ENCODE assay signal across 21 cellular contexts in genomic region chr11:119424276-119424675, GRCh38. TPM values are rescaled to one million over a fixed set of nuclear protein-coding genes. Genes with fewer than 3 reads are reported as not detected.
"Had no signal": no experiment of that assay in that cellular context is flagged by ENCODE, and none has a peak within 500 bp of the region (broad histone marks: within the 10 kb centered on the region; RNA-seq: fewer than 3 reads in every experiment).

No MANE protein-coding gene starts in this region.

- H3K27ac ChIP-seq: colonic mucosa, esophagus squamous epithelium, gastrocnemius medialis, spleen, tibial artery had no signal

- H3K36me3 ChIP-seq: colonic mucosa, esophagus squamous epithelium, gastrocnemius medialis, spleen, tibial artery, uterus had no signal

- H3K36me3 Mint-ChIP-seq: activated naive CD4-positive, alpha-beta T cell treated with anti-CD3 and anti-CD28 coated beads, Interleukin-2, amount 10 ng/mL, durations not matched to agents 7 days and 5 days; natural killer cell treated with Interleukin-12 subunit alpha and Interleukin-12 subunit beta and Interleukin-15 and Interleukin-18, amount 100 ng/mL, for 72 hours; T-cell had no signal

- DNase-seq: activated B cell treated with CpG ODN at 0.5 μM for 24 hours; activated CD4-positive, alpha-beta T cell treated with anti-CD3 and anti-CD28 coated beads for 36 hours; activated CD4-positive, alpha-beta T cell treated with anti-CD3 and anti-CD28 coated beads, Interleukin-2, amount 50 U/mL, for 48 hours; activated effector memory CD4-positive, alpha-beta T cell treated with anti-CD3 and anti-CD28 coated beads, Interleukin-2, amount 50 U/mL, for 16 hours; activated naive CD4-positive, alpha-beta T cell treated with anti-CD3 and anti-CD28 coated beads, Interleukin-2, amount 10 ng/mL, durations not matched to agents 7 days and 5 days; activated naive CD8-positive, alpha-beta T cell treated with anti-CD3 and anti-CD28 coated beads, Interleukin-2, amount 50 U/mL, for 24 hours; colonic mucosa; esophagus squamous epithelium; gastrocnemius medialis; left ventricle myocardium superior; mammary epithelial cell; spleen; stimulated activated CD4-positive, alpha-beta T cell treated with anti-CD3 and anti-CD28 coated beads, Interleukin-4, amount 100 ng/mL, for 24 hours; stimulated activated naive CD4-positive, alpha-beta T cell treated with Interleukin-2 at 50 U/mL for 16 hours; T-cell; T1000; tibial artery; uterus had no signal

- H3K4me3 ChIP-seq: colonic mucosa, esophagus squamous epithelium, gastrocnemius medialis, spleen, tibial artery, uterus had no signal

- H3K27ac Mint-ChIP-seq: activated B cell treated with CpG ODN at 0.5 μM for 24 hours; activated CD4-positive, alpha-beta T cell treated with anti-CD3 and anti-CD28 coated beads for 36 hours; activated naive CD4-positive, alpha-beta T cell treated with anti-CD3 and anti-CD28 coated beads, Interleukin-2, amount 10 ng/mL, durations not matched to agents 7 days and 5 days; activated naive CD8-positive, alpha-beta T cell treated with anti-CD3 and anti-CD28 coated beads, Interleukin-2, amount 50 U/mL, for 24 hours; natural killer cell treated with Interleukin-12 subunit alpha and Interleukin-12 subunit beta and Interleukin-15 and Interleukin-18, amount 100 ng/mL, for 72 hours; progenitor cell of endocrine pancreas; T-cell had no signal

- ATAC-seq: activated CD4-positive, alpha-beta T cell treated with anti-CD3 and anti-CD28 coated beads for 36 hours; activated naive CD8-positive, alpha-beta T cell treated with anti-CD3 and anti-CD28 coated beads, Interleukin-2, amount 50 U/mL, for 24 hours; gastrocnemius medialis; left ventricle myocardium superior; natural killer cell treated with Interleukin-12 subunit alpha and Interleukin-12 subunit beta and Interleukin-15 and Interleukin-18, amount 100 ng/mL, for 72 hours; T-cell had no signal

- H3K9me3 Mint-ChIP-seq: activated B cell treated with CpG ODN at 0.5 μM for 24 hours; activated naive CD4-positive, alpha-beta T cell treated with anti-CD3 and anti-CD28 coated beads, Interleukin-2, amount 10 ng/mL, durations not matched to agents 7 days and 5 days; activated naive CD8-positive, alpha-beta T cell treated with anti-CD3 and anti-CD28 coated beads, Interleukin-2, amount 50 U/mL, for 24 hours; central memory CD8-positive, alpha-beta T cell; natural killer cell treated with Interleukin-12 subunit alpha and Interleukin-12 subunit beta and Interleukin-15 and Interleukin-18, amount 100 ng/mL, for 72 hours; T-cell had no signal

- H3K4me3 Mint-ChIP-seq: activated B cell treated with CpG ODN at 0.5 μM for 24 hours; activated CD4-positive, alpha-beta T cell treated with anti-CD3 and anti-CD28 coated beads for 36 hours; activated naive CD4-positive, alpha-beta T cell treated with anti-CD3 and anti-CD28 coated beads, Interleukin-2, amount 10 ng/mL, durations not matched to agents 7 days and 5 days; activated naive CD8-positive, alpha-beta T cell treated with anti-CD3 and anti-CD28 coated beads, Interleukin-2, amount 50 U/mL, for 24 hours; natural killer cell treated with Interleukin-12 subunit alpha and Interleukin-12 subunit beta and Interleukin-15 and Interleukin-18, amount 100 ng/mL, for 72 hours had no signal

- H3K4me1 ChIP-seq: colonic mucosa had no signal

- H3K9me3 ChIP-seq: colonic mucosa, esophagus squamous epithelium, gastrocnemius medialis, tibial artery, uterus had no signal

- H3K27me3 ChIP-seq: uterus had no signal

RNA-seq across cellular contexts. Expression of gene THY1, which starts 1.3 kb away (rescaled TPM):
- total RNA-seq: activated B cell treated with CpG ODN at 0.5 μM for 24 hours; natural killer cell treated with Interleukin-12 subunit alpha and Interleukin-12 subunit beta and Interleukin-15 and Interleukin-18, amount 100 ng/mL, for 72 hours had no signal

RNA-seq across cellular contexts. Expression of gene USP2, which starts 42.8 kb away (rescaled TPM):
- total RNA-seq: natural killer cell treated with Interleukin-12 subunit alpha and Interleukin-12 subunit beta and Interleukin-15 and Interleukin-18, amount 100 ng/mL, for 72 hours had no signal
